Comparison of ENCODE assay signal across 20 cellular contexts in the genomic region with DNA sequence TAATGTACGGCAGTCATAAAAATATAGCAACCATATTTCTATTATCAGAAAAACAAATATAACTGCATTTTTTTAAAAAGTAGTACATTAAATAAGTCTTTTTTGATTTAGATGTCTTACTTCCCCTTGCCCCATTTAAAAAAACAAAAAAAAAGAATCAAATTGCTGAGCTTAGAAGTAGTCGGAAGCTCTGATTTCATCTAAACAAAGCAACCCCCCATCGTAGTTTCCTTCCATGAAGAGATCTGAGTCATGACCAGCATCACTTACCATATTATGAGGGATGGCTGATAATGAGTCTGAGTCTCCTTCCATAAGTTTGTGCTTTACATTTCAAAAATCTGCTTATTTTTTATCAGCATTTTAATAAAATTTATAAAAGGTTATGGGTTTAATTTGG.
"Had no signal": no experiment of that assay in that cellular context is flagged by ENCODE, and none has a peak within 500 bp of the region (broad histone marks: within the 10 kb centered on the region; RNA-seq: fewer than 3 reads in every experiment).

No MANE protein-coding gene starts in this region.

- H3K4me1 ChIP-seq: esophagus muscularis mucosa, lower lobe of right lung, upper lobe of right lung had no signal

- H3K4me3 Mint-ChIP-seq: activated CD4-positive, alpha-beta memory T cell treated with anti-CD3 and anti-CD28 coated beads for 36 hours; activated CD4-positive, alpha-beta T cell treated with anti-CD3 and anti-CD28 coated beads for 36 hours; activated naive CD8-positive, alpha-beta T cell treated with anti-CD3 and anti-CD28 coated beads, Interleukin-2, amount 10 ng/mL, durations not matched to agents 7 days and 5 days; natural killer cell; WTC11 had no signal

- H3K36me3 Mint-ChIP-seq: natural killer cell, WTC11 had no signal

- H3K27me3 Mint-ChIP-seq: activated CD4-positive, alpha-beta memory T cell treated with anti-CD3 and anti-CD28 coated beads for 36 hours; activated CD4-positive, alpha-beta T cell treated with anti-CD3 and anti-CD28 coated beads for 36 hours; activated naive CD8-positive, alpha-beta T cell treated with anti-CD3 and anti-CD28 coated beads, Interleukin-2, amount 10 ng/mL, durations not matched to agents 7 days and 5 days had no signal

- H3K27me3 ChIP-seq: esophagus muscularis mucosa, neutrophil, upper lobe of right lung had no signal

- DNase-seq: activated CD4-positive, alpha-beta memory T cell treated with anti-CD3 and anti-CD28 coated beads for 36 hours; activated CD4-positive, alpha-beta T cell treated with anti-CD3 and anti-CD28 coated beads for 36 hours; activated naive CD4-positive, alpha-beta T cell treated with Interleukin-2 at 50 U/mL for 16 hours; activated naive CD8-positive, alpha-beta T cell treated with anti-CD3 and anti-CD28 coated beads, Interleukin-2, amount 10 ng/mL, durations not matched to agents 7 days and 5 days; cerebellar nuclear complex; effector CD8-positive, alpha-beta T cell; foreskin fibroblast; left colon; lower lobe of right lung; natural killer cell; stimulated activated CD8-positive, alpha-beta memory T cell treated with anti-CD3 and anti-CD28 coated beads, Interleukin-4, amount 100 ng/mL, for 48 hours; stimulated activated naive CD4-positive, alpha-beta T cell; upper lobe of right lung had no signal

- H3K4me1 Mint-ChIP-seq: activated CD4-positive, alpha-beta T cell treated with anti-CD3 and anti-CD28 coated beads for 36 hours; activated naive CD8-positive, alpha-beta T cell treated with anti-CD3 and anti-CD28 coated beads, Interleukin-2, amount 10 ng/mL, durations not matched to agents 7 days and 5 days had no signal

- H3K27ac ChIP-seq: esophagus muscularis mucosa, lower lobe of right lung, neutrophil, upper lobe of right lung had no signal

- H3K4me3 ChIP-seq: esophagus muscularis mucosa, lower lobe of right lung, upper lobe of right lung had no signal

- H3K27ac Mint-ChIP-seq: activated CD4-positive, alpha-beta memory T cell treated with anti-CD3 and anti-CD28 coated beads for 36 hours; activated CD4-positive, alpha-beta T cell treated with anti-CD3 and anti-CD28 coated beads for 36 hours; activated naive CD8-positive, alpha-beta T cell treated with anti-CD3 and anti-CD28 coated beads, Interleukin-2, amount 10 ng/mL, durations not matched to agents 7 days and 5 days; activated T-helper 2 cell treated with anti-CD3 and anti-CD28 coated beads, Interferon-gamma antibody, Interleukin-2, Interleukin-4, amounts not matched to agents 10 μg/mL and 5 μg/mL and 100 μg/mL, durations not matched to agents 14 hours and 24 hours and 36 hours; natural killer cell; WTC11 had no signal

- H3K9me3 ChIP-seq: esophagus muscularis mucosa, lower lobe of right lung, neutrophil, upper lobe of right lung had no signal

- H3K9me3 Mint-ChIP-seq: natural killer cell, WTC11 had no signal

- ATAC-seq: activated CD4-positive, alpha-beta T cell treated with anti-CD3 and anti-CD28 coated beads for 36 hours; left colon; lower lobe of right lung; natural killer cell; upper lobe of right lung; WTC11 had no signal

- FAIRE-seq: bronchial epithelial cell, islet of Langerhans, TTC549 had no signal
